ENCODE assay signal across 9 cellular contexts in genomic region chr3:151460774-151461450, GRCh38. TPM values are rescaled to one million over a fixed set of nuclear protein-coding genes. Genes with fewer than 3 reads are reported as not detected.
DNase-seq lines count a peak whose midpoint lies in the region; ATAC-seq and TF ChIP-seq lines count a peak whose summit lies in the region.
"Had no signal": no experiment of that assay in that cellular context is flagged by ENCODE, and none has a peak within 500 bp of the region (broad histone marks: within the 10 kb centered on the region; RNA-seq: fewer than 3 reads in every experiment).

TSS of gene IGSF10 (minus strand) at chr3:151461061. CDS start at chr3:151458709, 2,352 bp downstream.

- TF ChIP-seq CTCF in HEK293 (tag by site-specific recombination; IDR thresholded peaks at IDR 0.05) (no peak), activated B cell treated with CpG ODN at 0.5 μM for 24 hours (IDR thresholded peaks at IDR 0.05) (no peak)

- no peaks in the 10 kb centered on the region for H3K9me3 ChIP-seq in HEK293 (ENCODE audit: control insufficient read depth, insufficient read depth, low read depth, low read length)
- H3K9me3 ChIP-seq in iPS-15b (ENCODE audit: control insufficient read depth, insufficient read depth, low read length): no peaks in the 10 kb centered on the region
- no peaks in the 10 kb centered on the region for H3K9me3 ChIP-seq in skeletal muscle tissue (ENCODE audit: control insufficient read depth in 3 of 3, low read length in 3 of 3)

- H3K9me3 Mint-ChIP-seq in activated B cell treated with CpG ODN at 0.5 μM for 24 hours: no peaks in the 10 kb centered on the region
- no peaks in the 10 kb centered on the region for H3K9me3 Mint-ChIP-seq in activated naive CD4-positive, alpha-beta T cell treated with anti-CD3 and anti-CD28 coated beads, Interleukin-2, amount 50 U/mL, for 72 hours

- H3K36me3 Mint-ChIP-seq in activated B cell treated with CpG ODN at 0.5 μM for 24 hours (ENCODE audit: low read depth): no peaks in the 10 kb centered on the region
- H3K36me3 Mint-ChIP-seq in activated naive CD4-positive, alpha-beta T cell treated with anti-CD3 and anti-CD28 coated beads, Interleukin-2, amount 50 U/mL, for 72 hours: no peaks in the 10 kb centered on the region

- H3K4me1 ChIP-seq in HEK293 (ENCODE audit: control insufficient read depth, insufficient read depth, low read length) (no peaks in the 10 kb centered on the region), iPS-15b (ENCODE audit: control insufficient read depth, insufficient read depth, low read length) (no peaks in the 10 kb centered on the region), skeletal muscle tissue (ENCODE audit: control insufficient read depth in 3 of 3, insufficient read depth in 3 of 3, low read length in 3 of 3) (no peaks in the 10 kb centered on the region)

- peaks cover 7% of the 10 kb centered on the region for H3K27me3 ChIP-seq in iPS-15b (ENCODE audit: control insufficient read depth, insufficient read depth, low read length)
- H3K27me3 ChIP-seq in skeletal muscle tissue (ENCODE audit: control insufficient read depth in 3 of 3, insufficient read depth in 3 of 3, low read length in 3 of 3): peaks cover 8 to 13% (median 9%) of the 10 kb centered on the region in 3 donors

- no peak within 1 kb of the TSS for H3K9ac ChIP-seq in iPS-15b (ENCODE audit: low read depth, low read length)
- no peak within 1 kb of the TSS for H3K9ac ChIP-seq in skeletal muscle tissue (ENCODE audit: low read depth in 1 of 3, low read length in 3 of 3)
- H3K9ac ChIP-seq: KMS-11 had no signal

- POLR2A ChIA-PET in HEK293 (lab: Yijun Ruan, JAX) (interaction anchor here (0.7 kb wide), 1 partner anchor 376 kb away, joined by 3 read pairs; no protein-coding TSS in a partner anchor), activated B cell treated with CpG ODN at 0.5 μM for 24 hours (lab: Charles Lee) (no interaction called here)

- intact Hi-C loops in activated B cell treated with CpG ODN at 0.5 μM for 24 hours (cut with micrococcal nuclease): no loop called here

- H3K27me3 Mint-ChIP-seq in activated B cell treated with CpG ODN at 0.5 μM for 24 hours: peaks cover 8% of the 10 kb centered on the region

- H3K4me3 ChIP-seq in HEK293 (ENCODE audit: low read depth, low read length) (peak within 1 kb of the TSS; percentile 57), iPS-15b (ENCODE audit: low read depth, low read length) (peak within 1 kb of the TSS; percentile 50), skeletal muscle tissue (ENCODE audit: low read length in 3 of 3) (peak within 1 kb of the TSS; percentile 44 to 51 (median 49))

- H3K4me3 Mint-ChIP-seq in activated B cell treated with CpG ODN at 0.5 μM for 24 hours: peak within 1 kb of the TSS; percentile 53

- no peak within 1 kb of the TSS for H3K27ac Mint-ChIP-seq in activated B cell treated with CpG ODN at 0.5 μM for 24 hours
- H3K27ac Mint-ChIP-seq in activated naive CD4-positive, alpha-beta T cell treated with anti-CD3 and anti-CD28 coated beads, Interleukin-2, amount 50 U/mL, for 72 hours: no peak within 1 kb of the TSS

- ATAC-seq in activated B cell treated with CpG ODN at 0.5 μM for 24 hours (ENCODE audit: low read depth) (no peak), GM19467 (IDR thresholded peaks at IDR 0.05; ENCODE audit: unreplicated experiment) (no peak), GM21528 (IDR thresholded peaks at IDR 0.05; ENCODE audit: low FRiP score, unreplicated experiment) (no peak)
- no peak for ATAC-seq in activated naive CD4-positive, alpha-beta T cell treated with anti-CD3 and anti-CD28 coated beads, Interleukin-2, amount 50 U/mL, for 72 hours

- H3K36me3 ChIP-seq in HEK293 (ENCODE audit: control insufficient read depth in 2 of 2, insufficient read depth in 1 of 2, low read length in 2 of 2) (no peaks in the 10 kb centered on the region), iPS-15b (ENCODE audit: control insufficient read depth, insufficient read depth, low read length) (no peaks in the 10 kb centered on the region), skeletal muscle tissue (ENCODE audit: control insufficient read depth in 3 of 3, insufficient read depth in 3 of 3, low read length in 3 of 3) (no peaks in the 10 kb centered on the region)

- H3K4me1 Mint-ChIP-seq in activated B cell treated with CpG ODN at 0.5 μM for 24 hours: peaks cover 6% of the 10 kb centered on the region

- CTCF ChIA-PET in HEK293 (lab: Yijun Ruan, JAX) (no interaction called here), activated B cell treated with CpG ODN at 0.5 μM for 24 hours (lab: Charles Lee) (no interaction called here)

- H3K27ac ChIP-seq in HEK293 (ENCODE audit: extremely low read depth, low read depth, low read length) (no peak within 1 kb of the TSS), skeletal muscle tissue (ENCODE audit: low read depth, low read length) (no peak within 1 kb of the TSS)
- H3K27ac ChIP-seq: KMS-11 had no signal

- DNase-seq in activated B cell treated with CpG ODN at 0.5 μM for 24 hours: no peak
- no peak for DNase-seq in Kasumi-1 (lab: John Stamatoyannopoulos, UW)
- DNase-seq in activated naive CD4-positive, alpha-beta T cell treated with anti-CD3 and anti-CD28 coated beads, Interleukin-2, amount 50 U/mL, for 72 hours (ENCODE audit: low spot score in 2 of 2): no peak

TF ChIP-seq in HEK293, 187 proteins besides CTCF, POLR2A, EP300 and RAD21 (continues in another document):
- TF ChIP-seq ZNF23 (tag by site-specific recombination; IDR thresholded peaks at IDR 0.05; ENCODE audit: borderline replicate concordance) (no peak), ZFHX2 (tag by site-specific recombination; conservative IDR thresholded peaks at IDR 0.05) (peak; percentile 35; the same call in 1 of the 2 replicates), OVOL3 (tag by site-specific recombination; IDR thresholded peaks at IDR 0.05) (no peak), ZNF18 (tag by site-specific recombination; IDR thresholded peaks at IDR 0.05) (no peak), ZBTB20 (tag by site-specific recombination; IDR thresholded peaks at IDR 0.05) (peak; percentile 100), ZNF324 (tag by site-specific recombination; IDR thresholded peaks at IDR 0.05) (no peak), ZNF555 (tag by site-specific recombination; conservative IDR thresholded peaks at IDR 0.05) (no peak), PATZ1 (tag by site-specific recombination; IDR thresholded peaks at IDR 0.05) (peak; percentile 57), EGR2 (tag by site-specific recombination; IDR thresholded peaks at IDR 0.05; ENCODE audit: low read depth) (peak; percentile 6; the same call in 1 of the 2 replicates), ZNF223 (tag by site-specific recombination; IDR thresholded peaks at IDR 0.05) (no peak), SP3 (tag by site-specific recombination; IDR thresholded peaks at IDR 0.05) (peak; percentile 55; the same call in 1 of the 2 replicates), ZNF558 (tag by site-specific recombination; IDR thresholded peaks at IDR 0.05) (no peak), ZNF157 (tag by site-specific recombination; IDR thresholded peaks at IDR 0.05) (no peak), HOXA7 (CRISPR knock-in tag; IDR thresholded peaks at IDR 0.05; ENCODE audit: borderline replicate concordance) (no peak), ZNF549 (tag by site-specific recombination; IDR thresholded peaks at IDR 0.05) (no peak)
- TF ChIP-seq, protein P1, sequence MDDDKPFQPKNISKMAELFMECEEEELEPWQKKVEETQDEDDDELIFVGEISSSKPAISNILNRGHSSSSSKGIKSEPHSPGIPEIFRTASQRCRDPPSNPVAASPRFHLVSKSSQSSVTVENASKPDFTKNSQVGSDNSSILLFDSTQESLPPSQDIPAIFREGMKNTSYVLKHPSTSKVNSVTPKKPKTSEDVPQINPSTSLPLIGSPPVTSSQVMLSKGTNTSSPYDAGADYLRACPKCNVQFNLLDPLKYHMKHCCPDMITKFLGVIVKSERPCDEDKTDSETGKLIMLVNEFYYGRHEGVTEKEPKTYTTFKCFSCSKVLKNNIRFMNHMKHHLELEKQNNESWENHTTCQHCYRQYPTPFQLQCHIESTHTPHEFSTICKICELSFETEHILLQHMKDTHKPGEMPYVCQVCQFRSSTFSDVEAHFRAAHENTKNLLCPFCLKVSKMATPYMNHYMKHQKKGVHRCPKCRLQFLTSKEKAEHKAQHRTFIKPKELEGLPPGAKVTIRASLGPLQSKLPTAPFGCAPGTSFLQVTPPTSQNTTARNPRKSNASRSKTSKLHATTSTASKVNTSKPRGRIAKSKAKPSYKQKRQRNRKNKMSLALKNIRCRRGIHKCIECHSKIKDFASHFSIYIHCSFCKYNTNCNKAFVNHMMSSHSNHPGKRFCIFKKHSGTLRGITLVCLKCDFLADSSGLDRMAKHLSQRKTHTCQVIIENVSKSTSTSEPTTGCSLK (tag by site-specific recombination; IDR thresholded peaks at IDR 0.05): no peak

RNA-seq across cellular contexts. Expression of gene IGSF10, which starts in this region (rescaled TPM):
- not detected in 2 replicates for total RNA-seq in activated B cell treated with CpG ODN at 0.5 μM for 24 hours
- total RNA-seq in skeletal muscle tissue: 18.3 TPM
- not detected for total RNA-seq in activated naive CD4-positive, alpha-beta T cell treated with anti-CD3 and anti-CD28 coated beads, Interleukin-2, amount 50 U/mL, for 72 hours

Comparison
In these comparisons a context has a peak if more than half of its experiments do, and no peak if none do; other contexts are left out.
1. RNA of gene IGSF10 (total RNA-seq): 18.3 TPM in skeletal muscle tissue (single experiment); not detected in activated naive CD4-positive, alpha-beta T cell treated with anti-CD3 and anti-CD28 coated beads, Interleukin-2, amount 50 U/mL, for 72 hours and not detected in activated B cell treated with CpG ODN at 0.5 μM for 24 hours; every median in the first group is over 10 times any median in the second.
2. Peak in every context shown above with its lines, with median percentiles within 50 percentile points of each other: H3K4me3 ChIP-seq.